16 cellular contexts compared by ENCODE assay signal in the genomic region with DNA sequence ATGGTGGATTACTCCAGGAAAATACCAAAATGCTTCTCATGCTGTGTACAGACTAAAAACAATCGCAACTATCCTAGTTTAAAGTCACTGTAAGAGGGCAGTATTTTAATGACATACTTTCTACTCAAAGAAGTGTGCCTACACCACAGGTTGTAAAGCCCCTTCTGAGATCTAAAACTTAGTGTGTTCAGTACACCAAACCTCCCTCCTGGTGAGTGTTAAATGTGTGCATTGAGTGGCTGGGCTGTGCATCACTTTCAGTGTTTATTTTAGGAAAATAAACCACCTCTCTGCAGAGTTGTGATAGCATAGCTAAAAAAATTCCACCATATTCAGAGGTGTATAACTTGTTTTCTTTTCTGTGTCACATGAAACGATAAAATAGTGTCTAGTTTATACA.
DNase-seq lines count a peak whose midpoint lies in the region; TF ChIP-seq lines count a peak whose summit lies in the region.
"Had no signal": no experiment of that assay in that cellular context is flagged by ENCODE, and none has a peak within 500 bp of the region (broad histone marks: within the 10 kb centered on the region; RNA-seq: fewer than 3 reads in every experiment).

No MANE protein-coding gene starts in this region.

- H3K79me2 ChIP-seq in OCI-LY1 (ENCODE audit: insufficient read depth, low read length) = no peaks in the 10 kb centered on the region
- H3K79me2 ChIP-seq in smooth muscle cell (ENCODE audit: low read depth) = no peaks in the 10 kb centered on the region

- H3K4me2 ChIP-seq in OCI-LY1 (ENCODE audit: low read length) (no peak overlapping the region), smooth muscle cell (no peak overlapping the region)

- H3K9ac ChIP-seq in OCI-LY1 (ENCODE audit: low read length) = no peak overlapping the region
- no peak overlapping the region for H3K9ac ChIP-seq in smooth muscle cell (ENCODE audit: low read depth)

- peaks cover 2% of the 10 kb centered on the region; the same call in 1 of the 2 replicates for H3K9me2 ChIP-seq in OCI-LY1 (ENCODE audit: low read depth, low read length)

- H3K4me1 ChIP-seq in OCI-LY1 (ENCODE audit: insufficient read depth, low read length, severe bottlenecking) (no peaks in the 10 kb centered on the region), smooth muscle cell (ENCODE audit: low read depth) (no peaks in the 10 kb centered on the region)

- H3K4me3 ChIP-seq in OCI-LY1 (ENCODE audit: low read depth, low read length, poor library complexity, severe bottlenecking) = no peak overlapping the region
- no peak overlapping the region for H3K4me3 ChIP-seq in smooth muscle cell

- H3K27me3 ChIP-seq in OCI-LY1 (ENCODE audit: insufficient read depth, low read length) = no peaks in the 10 kb centered on the region
- no peaks in the 10 kb centered on the region for H3K27me3 ChIP-seq in smooth muscle cell (ENCODE audit: low read depth)
- H3K27me3 ChIP-seq: BE2C had no signal

- no peak overlapping the region for H3K27ac ChIP-seq in OCI-LY1 (ENCODE audit: low read depth, low read length, poor library complexity, severe bottlenecking)
- H3K27ac ChIP-seq in smooth muscle cell (ENCODE audit: low read depth) = no peak overlapping the region
- H3K27ac ChIP-seq: C4-2B had no signal

- H4K20me1 ChIP-seq in OCI-LY1 (ENCODE audit: insufficient read depth, low read length) (no peaks in the 10 kb centered on the region), smooth muscle cell (ENCODE audit: low read depth) (no peaks in the 10 kb centered on the region)

- H2AFZ ChIP-seq in OCI-LY1 (ENCODE audit: low read length) (0 out of 2 replicates have a peak overlapping the region, but pooled peaks have one; percentile 69), smooth muscle cell (ENCODE audit: low read depth) (no peak overlapping the region)

- WGBS in smooth muscle cell (ENCODE audit: low lambda C conversion rate) = 93% methylated on average over 2 of the region's 2 CpGs

- no peaks in the 10 kb centered on the region for H3K36me3 ChIP-seq in OCI-LY1 (ENCODE audit: insufficient read depth, low read length)
- H3K36me3 ChIP-seq in smooth muscle cell (ENCODE audit: low read depth) = no peaks in the 10 kb centered on the region
- H3K36me3 ChIP-seq: BE2C had no signal

- no peaks in the 10 kb centered on the region for H3K9me3 ChIP-seq in OCI-LY1 (ENCODE audit: low read length)
- H3K9me3 ChIP-seq in smooth muscle cell (replicated peaks; ENCODE audit: low read depth) = no peaks in the 10 kb centered on the region
- H3K9me3 ChIP-seq: BE2C had no signal

- TF ChIP-seq CTCF in OCI-LY1 (IDR thresholded peaks at IDR 0.05; ENCODE audit: low read length) = no peak
- no peak for TF ChIP-seq CTCF in smooth muscle cell (IDR thresholded peaks at IDR 0.05; ENCODE audit: borderline replicate concordance, insufficient read depth, poor library complexity, severe bottlenecking)

- DNase-seq in NCI-H2171 treated with DMSO at 0.1 percent for 48 hours (lab: John Stamatoyannopoulos, UW) = peak; percentile 55
- no peak for DNase-seq in NCI-H2171 (lab: John Stamatoyannopoulos, UW)
- DNase-seq in NCI-H146 treated with DMSO at 0.1 percent for 48 hours (lab: John Stamatoyannopoulos, UW; ENCODE audit: unreplicated experiment) = peak; percentile 12
- no peak for DNase-seq in NCI-H1436 (lab: John Stamatoyannopoulos, UW)
- DNase-seq in smooth muscle cell (lab: John Stamatoyannopoulos, UW; ENCODE audit: unreplicated experiment) = no peak
- DNase-seq in AML-193 (lab: John Stamatoyannopoulos, UW) = no peak
- DNase-seq: BE2C; CD4-positive, alpha-beta memory T cell; COR-L47; DMS53; GF-D8; GOT3; H9; HFFc6 had no signal

- H3F3A ChIP-seq in OCI-LY1 (ENCODE audit: insufficient read depth, low read length) (no peaks in the 10 kb centered on the region), smooth muscle cell (ENCODE audit: low read depth) (no peaks in the 10 kb centered on the region)

Comparison
In these comparisons a context has a peak if more than half of its experiments do, and no peak if none do; other contexts are left out.
1. DNase-seq: peak in NCI-H2171 treated with DMSO at 0.1 percent for 48 hours (single experiment) and NCI-H146 treated with DMSO at 0.1 percent for 48 hours (single experiment); none in NCI-H2171 (single experiment), NCI-H1436 (single experiment), smooth muscle cell (single experiment) and AML-193 (0 of 2).